ENCODE assay signal across 8 cellular contexts in genomic region chr2:97996679-97997078, GRCh38. TPM values are rescaled to one million over a fixed set of nuclear protein-coding genes. Genes with fewer than 3 reads are reported as not detected.
A peak's percentile ranks its signal among the peaks of the same experiment; 100 is the strongest.
DNase-seq lines count a peak whose midpoint lies in the region; ATAC-seq and TF ChIP-seq lines count a peak whose summit lies in the region.

No MANE protein-coding gene starts in this region.

- CTCF ChIA-PET in activated CD4-positive, alpha-beta T cell treated with anti-CD3 and anti-CD28 coated beads for 36 hours (lab: Charles Lee) = no interaction called here

- 87 to 93% (median 91%) methylated on average over 19 of the region's 19 CpGs for WGBS in adrenal gland, 4 donors
- 87% methylated on average over 19 of the region's 19 CpGs for WGBS in suprapubic skin

- no peaks in the 10 kb centered on the region for H3K9me3 Mint-ChIP-seq in activated CD4-positive, alpha-beta T cell treated with anti-CD3 and anti-CD28 coated beads for 36 hours (ENCODE audit: low read depth)

- H3K36me3 Mint-ChIP-seq in activated CD4-positive, alpha-beta T cell treated with anti-CD3 and anti-CD28 coated beads for 36 hours (ENCODE audit: low read depth) = no peaks in the 10 kb centered on the region

- H3K4me1 ChIP-seq in adrenal gland (replicated peaks in 1 of 2) (peaks cover 13 to 35% of the 10 kb centered on the region in 2 donors), suprapubic skin (peaks cover 50% of the 10 kb centered on the region)

- no peaks in the 10 kb centered on the region for H3K27me3 ChIP-seq in adrenal gland
- no peaks in the 10 kb centered on the region for H3K27me3 ChIP-seq in kidney epithelial cell (ENCODE audit: control insufficient read depth, insufficient read depth, low read length)
- no peaks in the 10 kb centered on the region for H3K27me3 ChIP-seq in suprapubic skin

- TF ChIP-seq EP300 in suprapubic skin (IDR thresholded peaks at IDR 0.05) = no peak

- H3K4me1 Mint-ChIP-seq in activated CD4-positive, alpha-beta T cell treated with anti-CD3 and anti-CD28 coated beads for 36 hours = peaks cover 28% of the 10 kb centered on the region

- H3K27me3 Mint-ChIP-seq in activated CD4-positive, alpha-beta T cell treated with anti-CD3 and anti-CD28 coated beads for 36 hours = no peaks in the 10 kb centered on the region

- no peak for TF ChIP-seq POLR2A in adrenal gland (IDR thresholded peaks at IDR 0.05)
- TF ChIP-seq POLR2A in suprapubic skin (IDR thresholded peaks at IDR 0.05) = no peak

- H3K4me3 Mint-ChIP-seq in activated CD4-positive, alpha-beta T cell treated with anti-CD3 and anti-CD28 coated beads for 36 hours = peak overlapping the region; percentile 76

- TF ChIP-seq CTCF in adrenal gland (IDR thresholded peaks at IDR 0.05) = no peak
- TF ChIP-seq CTCF in kidney epithelial cell (IDR thresholded peaks at IDR 0.05; ENCODE audit: insufficient read depth, low read length, poor library complexity, severe bottlenecking) = no peak
- TF ChIP-seq CTCF in suprapubic skin (IDR thresholded peaks at IDR 0.05) = no peak

- H3K27ac Mint-ChIP-seq in activated CD4-positive, alpha-beta T cell treated with anti-CD3 and anti-CD28 coated beads for 36 hours = peak overlapping the region; percentile 79

- H3K4me3 ChIP-seq in adrenal gland = peak overlapping the region in 2 of 4 donors; percentile 86 to 99
- peak overlapping the region; percentile 73 for H3K4me3 ChIP-seq in kidney epithelial cell (ENCODE audit: low read depth, low read length)
- H3K4me3 ChIP-seq in suprapubic skin = peak overlapping the region; percentile 91

- no peak for ATAC-seq in activated CD4-positive, alpha-beta T cell treated with anti-CD3 and anti-CD28 coated beads for 36 hours
- ATAC-seq in HG03097 (IDR thresholded peaks at IDR 0.05; ENCODE audit: low FRiP score, unreplicated experiment) (no peak), HG03175 (IDR thresholded peaks at IDR 0.05; ENCODE audit: unreplicated experiment) (no peak)

- no peaks in the 10 kb centered on the region for H3K9me3 ChIP-seq in adrenal gland (replicated peaks in 1 of 3)
- H3K9me3 ChIP-seq in suprapubic skin = no peaks in the 10 kb centered on the region

- intact Hi-C loops in activated CD4-positive, alpha-beta T cell treated with anti-CD3 and anti-CD28 coated beads for 36 hours (cut with DNase I, micrococcal nuclease) = loop anchor here (1.0 to 10.0 kb wide), 10 partner anchors 16 to 1338 kb away; partner anchors contain the start of genes ACTR1B (in 1 of the 2), COA5 (in 1 of the 2), EIF5B (in 1 of the 2) and LIPT1 (in 1 of the 2)
- intact Hi-C loops in adrenal gland (cut with DNase I) = loop anchor here in 1 of 2 donors (5.0 kb wide), 1 partner anchor 189 kb away; no protein-coding TSS in a partner anchor

- no peak for DNase-seq in activated CD4-positive, alpha-beta T cell treated with anti-CD3 and anti-CD28 coated beads for 36 hours
- DNase-seq in activated CD4-positive, alpha-beta T cell treated with anti-CD3 and anti-CD28 coated beads, Interleukin-2, amount 50 U/mL, for 48 hours = no peak
- DNase-seq in adrenal gland (peak in 2 of 7 donors; percentile 11 to 58), kidney epithelial cell (ENCODE audit: low read depth) (no peak), suprapubic skin (ENCODE audit: low spot score in 2 of 2) (no peak), NCI-H748 (lab: John Stamatoyannopoulos, UW; ENCODE audit: unreplicated experiment) (no peak)

- H3K36me3 ChIP-seq in adrenal gland (replicated peaks in 1 of 2) (no peaks in the 10 kb centered on the region), kidney epithelial cell (ENCODE audit: control insufficient read depth, insufficient read depth, low read length) (no peaks in the 10 kb centered on the region), suprapubic skin (no peaks in the 10 kb centered on the region)

- H3K27ac ChIP-seq in adrenal gland (peak overlapping the region in 3 of 5 donors; percentile 96 to 98 (median 98)), suprapubic skin (peak overlapping the region; percentile 97)

- POLR2A ChIA-PET in activated CD4-positive, alpha-beta T cell treated with anti-CD3 and anti-CD28 coated beads for 36 hours (lab: Charles Lee) = interaction anchor here (1.0 kb wide), 1 partner anchor 9 kb away, joined by 3 read pairs; no protein-coding TSS in a partner anchor

RNA-seq across cellular contexts. Expression of gene TMEM131, which starts 0.9 kb away (rescaled TPM):
- 10 to 100 TPM; 25.8 to 32.5 TPM for total RNA-seq in activated CD4-positive, alpha-beta T cell treated with anti-CD3 and anti-CD28 coated beads for 36 hours
- total RNA-seq in adrenal gland (10 to 100 TPM; 28.1 to 57.5 (median 35.5) TPM), kidney epithelial cell (16.4 and 16.8 TPM in 2 replicates), suprapubic skin (100 to 1,000 TPM in 1 of 4 donors, 10 to 100 TPM in 3; 39.7 to 117 (median 42.5) TPM)
- 10 to 100 TPM; 13.7 to 37.0 (median 15.4) TPM for polyA plus RNA-seq in adrenal gland
